Comparison of ENCODE assay signal across 1 cellular context in genomic region chr16:67641779-67642708, GRCh38.
TF ChIP-seq lines count a peak whose summit lies in the region.

No MANE protein-coding gene starts in this region.

TF ChIP-seq in GM23338, 12 proteins besides CTCF, POLR2A, EP300 and RAD21 (continued from another document):
- TF ChIP-seq, protein P1, sequence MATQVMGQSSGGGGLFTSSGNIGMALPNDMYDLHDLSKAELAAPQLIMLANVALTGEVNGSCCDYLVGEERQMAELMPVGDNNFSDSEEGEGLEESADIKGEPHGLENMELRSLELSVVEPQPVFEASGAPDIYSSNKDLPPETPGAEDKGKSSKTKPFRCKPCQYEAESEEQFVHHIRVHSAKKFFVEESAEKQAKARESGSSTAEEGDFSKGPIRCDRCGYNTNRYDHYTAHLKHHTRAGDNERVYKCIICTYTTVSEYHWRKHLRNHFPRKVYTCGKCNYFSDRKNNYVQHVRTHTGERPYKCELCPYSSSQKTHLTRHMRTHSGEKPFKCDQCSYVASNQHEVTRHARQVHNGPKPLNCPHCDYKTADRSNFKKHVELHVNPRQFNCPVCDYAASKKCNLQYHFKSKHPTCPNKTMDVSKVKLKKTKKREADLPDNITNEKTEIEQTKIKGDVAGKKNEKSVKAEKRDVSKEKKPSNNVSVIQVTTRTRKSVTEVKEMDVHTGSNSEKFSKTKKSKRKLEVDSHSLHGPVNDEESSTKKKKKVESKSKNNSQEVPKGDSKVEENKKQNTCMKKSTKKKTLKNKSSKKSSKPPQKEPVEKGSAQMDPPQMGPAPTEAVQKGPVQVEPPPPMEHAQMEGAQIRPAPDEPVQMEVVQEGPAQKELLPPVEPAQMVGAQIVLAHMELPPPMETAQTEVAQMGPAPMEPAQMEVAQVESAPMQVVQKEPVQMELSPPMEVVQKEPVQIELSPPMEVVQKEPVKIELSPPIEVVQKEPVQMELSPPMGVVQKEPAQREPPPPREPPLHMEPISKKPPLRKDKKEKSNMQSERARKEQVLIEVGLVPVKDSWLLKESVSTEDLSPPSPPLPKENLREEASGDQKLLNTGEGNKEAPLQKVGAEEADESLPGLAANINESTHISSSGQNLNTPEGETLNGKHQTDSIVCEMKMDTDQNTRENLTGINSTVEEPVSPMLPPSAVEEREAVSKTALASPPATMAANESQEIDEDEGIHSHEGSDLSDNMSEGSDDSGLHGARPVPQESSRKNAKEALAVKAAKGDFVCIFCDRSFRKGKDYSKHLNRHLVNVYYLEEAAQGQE (IDR thresholded peaks at IDR 0.05; ENCODE audit: unreplicated experiment) = no peak
- TF ChIP-seq CREB1 (CRISPR knock-in tag; IDR thresholded peaks at IDR 0.05; ENCODE audit: low read depth) (no peak), ZNF114 (CRISPR knock-in tag; IDR thresholded peaks at IDR 0.05) (no peak), ZNF331 (CRISPR knock-in tag; IDR thresholded peaks at IDR 0.05; ENCODE audit: low read depth) (no peak), NANOG (IDR thresholded peaks at IDR 0.05; ENCODE audit: borderline replicate concordance) (no peak), ZNF462 (CRISPR knock-in tag; IDR thresholded peaks at IDR 0.05) (no peak), EZH2phosphoT487 (IDR thresholded peaks at IDR 0.05; ENCODE audit: unreplicated experiment) (no peak), EZH2 (IDR thresholded peaks at IDR 0.05; ENCODE audit: low read depth, unreplicated experiment) (no peak)
